In the genomic region with DNA sequence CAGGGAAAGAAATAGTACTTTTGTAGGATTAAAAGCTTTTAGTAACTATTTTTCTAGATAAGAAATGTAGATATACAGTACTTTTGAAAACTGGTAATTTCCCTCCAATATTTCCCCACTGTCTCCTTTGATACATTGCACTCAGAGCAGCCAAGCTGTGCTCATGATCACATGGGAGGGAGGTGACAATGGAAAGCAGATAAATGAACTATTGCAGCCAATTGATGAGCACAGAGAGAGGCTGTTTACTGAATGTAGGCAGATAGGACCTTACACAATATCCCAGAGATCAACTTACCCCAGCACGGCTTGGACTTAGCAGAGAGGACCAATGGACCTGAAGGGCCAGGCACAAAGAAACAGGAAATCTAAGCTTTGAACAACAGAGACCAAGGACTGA, we compare ENCODE assay signal across 19 cellular contexts.
"Had no signal": no experiment of that assay in that cellular context is flagged by ENCODE, and none has a peak within 500 bp of the region (broad histone marks: within the 10 kb centered on the region; RNA-seq: fewer than 3 reads in every experiment).

No MANE protein-coding gene starts in this region.

- H3K9me3 ChIP-seq: esophagus muscularis mucosa, mucosa of descending colon, pancreas, suprapubic skin, thyroid gland, upper lobe of right lung had no signal

- H3K27me3 ChIP-seq: esophagus muscularis mucosa, hepatocyte, pancreas, suprapubic skin, thyroid gland, upper lobe of right lung had no signal

- DNase-seq: effector memory CD4-positive, alpha-beta T cell; head of caudate nucleus; kidney glomerular epithelial cell; mucosa of descending colon; naive thymus-derived CD8-positive, alpha-beta T cell; nucleus accumbens; pancreas; right cardiac atrium; stimulated activated CD4-positive, alpha-beta T cell treated with anti-CD3 and anti-CD28 coated beads, Interleukin-2, amount 100 ng/mL, for 48 hours; stimulated activated naive CD4-positive, alpha-beta T cell treated with Interleukin-2 at 50 U/mL for 16 hours; thyroid gland; upper lobe of right lung had no signal

- H3K4me1 ChIP-seq: pancreas, thyroid gland had no signal

- H3K79me2 ChIP-seq: hepatocyte had no signal

- H3K27ac Mint-ChIP-seq: naive thymus-derived CD8-positive, alpha-beta T cell; progenitor cell of endocrine pancreas had no signal

- H2AFZ ChIP-seq: hepatocyte had no signal

- ATAC-seq: mucosa of descending colon; naive thymus-derived CD8-positive, alpha-beta T cell; right cardiac atrium; upper lobe of right lung had no signal

- H3K4me1 Mint-ChIP-seq: central memory CD8-positive, alpha-beta T cell; naive thymus-derived CD8-positive, alpha-beta T cell had no signal

- H3K27me3 Mint-ChIP-seq: central memory CD8-positive, alpha-beta T cell had no signal

- H3K36me3 Mint-ChIP-seq: naive thymus-derived CD8-positive, alpha-beta T cell had no signal

- H3K36me3 ChIP-seq: esophagus muscularis mucosa, pancreas, suprapubic skin, thyroid gland, upper lobe of right lung had no signal

- H3K4me3 Mint-ChIP-seq: central memory CD8-positive, alpha-beta T cell; naive thymus-derived CD8-positive, alpha-beta T cell had no signal

- H3K4me3 ChIP-seq: esophagus muscularis mucosa, hepatocyte, mucosa of descending colon, pancreas, smooth muscle cell, suprapubic skin, thyroid gland, upper lobe of right lung had no signal

- H3K4me2 ChIP-seq: hepatocyte, smooth muscle cell had no signal

- H3K27ac ChIP-seq: epithelial cell of prostate, esophagus muscularis mucosa, hepatocyte, pancreas, suprapubic skin, thyroid gland, upper lobe of right lung had no signal
